Comparison of ENCODE assay signal across 8 cellular contexts in the genomic region with DNA sequence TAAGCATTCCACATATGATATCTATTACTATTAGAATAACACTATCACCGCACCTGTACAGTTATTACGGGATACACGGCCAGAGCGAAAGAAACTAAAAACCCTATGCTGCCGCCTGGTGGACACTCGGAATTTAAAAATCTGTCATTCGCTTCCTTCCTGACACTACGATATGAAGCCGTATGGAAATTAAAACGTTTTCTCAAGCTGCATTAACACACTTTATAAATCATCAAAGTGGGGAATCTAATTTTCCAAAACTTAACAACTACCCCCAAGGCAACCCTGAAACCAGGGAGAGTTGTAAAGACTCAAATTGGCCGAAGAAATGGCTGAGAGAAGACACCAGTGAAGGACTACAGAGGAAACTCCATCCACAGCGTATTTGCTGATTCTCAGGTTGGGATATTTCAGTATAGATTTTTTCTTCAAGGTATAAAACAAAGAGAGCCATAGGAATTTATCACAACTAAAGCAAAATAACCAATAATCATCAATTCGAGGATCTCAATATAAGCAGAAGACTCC. TPM values are rescaled to one million over a fixed set of nuclear protein-coding genes. Genes with fewer than 3 reads are reported as not detected.
DNase-seq lines count a peak whose midpoint lies in the region; ATAC-seq and TF ChIP-seq lines count a peak whose summit lies in the region.

No MANE protein-coding gene starts in this region.

- peak overlapping the region; percentile 44 for H3K4me2 ChIP-seq in DND-41 (ENCODE audit: insufficient read depth, low read length)
- H3K4me2 ChIP-seq in MM.1S (ENCODE audit: low read depth, low read length): peak overlapping the region; percentile 73
- H3K4me2 ChIP-seq in SU-DHL-6 (ENCODE audit: low read depth, low read length, poor library complexity, severe bottlenecking): no peak overlapping the region
- H3K4me2 ChIP-seq in hepatocyte: peak overlapping the region; percentile 63

- H3F3A ChIP-seq in MM.1S (ENCODE audit: insufficient read depth, low read length): no peaks in the 10 kb centered on the region
- H3F3A ChIP-seq in SU-DHL-6 (ENCODE audit: insufficient read depth): no peaks in the 10 kb centered on the region

- H3K9me3 ChIP-seq in DND-41 (ENCODE audit: insufficient read depth, low read length, severe bottlenecking) (no peaks in the 10 kb centered on the region), MM.1S (replicated peaks; ENCODE audit: insufficient read depth, low read length) (no peaks in the 10 kb centered on the region), SU-DHL-6 (ENCODE audit: insufficient read depth, low read length) (no peaks in the 10 kb centered on the region), hepatocyte (ENCODE audit: low read depth) (no peaks in the 10 kb centered on the region), sigmoid colon (no peaks in the 10 kb centered on the region)

- no peak for TF ChIP-seq POLR2A in sigmoid colon (IDR thresholded peaks at IDR 0.05)

- H3K36me3 ChIP-seq in DND-41 (ENCODE audit: insufficient read depth, low read length) (no peaks in the 10 kb centered on the region), MM.1S (replicated peaks; ENCODE audit: insufficient read depth, low read length) (no peaks in the 10 kb centered on the region), SU-DHL-6 (ENCODE audit: low read length) (no peaks in the 10 kb centered on the region), hepatocyte (replicated peaks; ENCODE audit: insufficient read depth, low read depth) (no peaks in the 10 kb centered on the region), sigmoid colon (no peaks in the 10 kb centered on the region)

- H3K4me1 ChIP-seq in DND-41 (ENCODE audit: insufficient read depth, low read length) (peaks cover 10% of the 10 kb centered on the region), MM.1S (ENCODE audit: low read length) (no peaks in the 10 kb centered on the region), hepatocyte (ENCODE audit: insufficient read depth) (no peaks in the 10 kb centered on the region), sigmoid colon (peaks cover 0 to 4% (median 2%) of the 10 kb centered on the region in 4 donors)

- ATAC-seq in DND-41 (ENCODE audit: insufficient read depth, low read depth) (peak; percentile 91), GM21786 (IDR thresholded peaks at IDR 0.05; ENCODE audit: unreplicated experiment) (peak; percentile 80), HG03521 (IDR thresholded peaks at IDR 0.05; ENCODE audit: unreplicated experiment) (no peak)

- no peak for TF ChIP-seq EP300 in sigmoid colon (IDR thresholded peaks at IDR 0.05)

- peak overlapping the region; percentile 57; the same call in 1 of the 2 replicates for H3K27ac ChIP-seq in DND-41 (ENCODE audit: low read length)
- H3K27ac ChIP-seq in MM.1S (ENCODE audit: low read length): no peak overlapping the region
- H3K27ac ChIP-seq in SU-DHL-6 (ENCODE audit: low read depth, low read length): no peak overlapping the region
- no peak overlapping the region for H3K27ac ChIP-seq in hepatocyte
- no peak overlapping the region for H3K27ac ChIP-seq in sigmoid colon

- WGBS in hepatocyte (ENCODE audit: low lambda C conversion rate, missing lambda C conversion rate): 29% methylated on average over 13 of the region's 13 CpGs
- 13 to 19% methylated on average over 13 of the region's 13 CpGs for WGBS in sigmoid colon, 2 donors

- H3K79me2 ChIP-seq in DND-41 (ENCODE audit: insufficient read depth, low read length) (no peaks in the 10 kb centered on the region), MM.1S (ENCODE audit: low read length) (no peaks in the 10 kb centered on the region), SU-DHL-6 (ENCODE audit: insufficient read depth, low read length) (no peaks in the 10 kb centered on the region), hepatocyte (no peaks in the 10 kb centered on the region)

- H4K20me1 ChIP-seq in DND-41 (ENCODE audit: insufficient read depth, low read length) (no peaks in the 10 kb centered on the region), MM.1S (ENCODE audit: insufficient read depth, low read length) (no peaks in the 10 kb centered on the region), SU-DHL-6 (ENCODE audit: low read depth, low read length) (no peaks in the 10 kb centered on the region), hepatocyte (ENCODE audit: insufficient read depth, poor library complexity, severe bottlenecking) (no peaks in the 10 kb centered on the region)

- intact Hi-C loops in sigmoid colon (cut with DNase I): loop anchor here (2.0 kb wide), 2 partner anchors 100 to 470 kb away; partner anchors contain the start of gene QSER1

- TF ChIP-seq CTCF in DND-41 (IDR thresholded peaks at IDR 0.05; ENCODE audit: borderline replicate concordance, extremely low read depth, low read length, poor library complexity, severe bottlenecking) (peak; percentile 84), MM.1S (IDR thresholded peaks at IDR 0.05; ENCODE audit: low read length) (peak; percentile 69), SU-DHL-6 (IDR thresholded peaks at IDR 0.05; ENCODE audit: insufficient read depth, low read length, poor library complexity, severe bottlenecking) (peak; percentile 19), hepatocyte (IDR thresholded peaks at IDR 0.05; ENCODE audit: poor library complexity) (peak; percentile 80), sigmoid colon (IDR thresholded peaks at IDR 0.05) (peak; percentile 31 to 73 (median 58))

- H3K4me3 ChIP-seq in DND-41 (ENCODE audit: low read depth in 1 of 2, low read length in 2 of 2): peak overlapping the region in 1 of 2 experiments; percentile 34; a peak in 2 of 4 replicates
- H3K4me3 ChIP-seq in MM.1S (ENCODE audit: low read length): peak overlapping the region; percentile 48
- no peak overlapping the region for H3K4me3 ChIP-seq in SU-DHL-6 (ENCODE audit: insufficient read depth, low read length, poor library complexity, severe bottlenecking)
- no peak overlapping the region for H3K4me3 ChIP-seq in hepatocyte
- peak overlapping the region in 2 of 4 donors; percentile 3 to 20 for H3K4me3 ChIP-seq in sigmoid colon

- H3K9ac ChIP-seq in DND-41 (ENCODE audit: low read depth, low read length) (peak overlapping the region; percentile 39), MM.1S (ENCODE audit: low read length) (no peak overlapping the region), SU-DHL-6 (ENCODE audit: low read length) (no peak overlapping the region)

- DNase-seq in DND-41 (peak; percentile 77), MM.1S (peak; percentile 64), hepatocyte (ENCODE audit: low spot score) (peak; percentile 66), sigmoid colon (no peak)
- peak; percentile 33 for DNase-seq in activated naive CD8-positive, alpha-beta T cell treated with anti-CD3 and anti-CD28 coated beads, Interleukin-2, amount 50 U/mL, for 16 hours (ENCODE audit: low read depth, low spot score)

- H3K9me2 ChIP-seq in MM.1S (replicated peaks; ENCODE audit: insufficient read depth, low read length): no peaks in the 10 kb centered on the region
- H3K9me2 ChIP-seq in SU-DHL-6 (replicated peaks; ENCODE audit: insufficient read depth, low read length): no peaks in the 10 kb centered on the region
- no peaks in the 10 kb centered on the region for H3K9me2 ChIP-seq in hepatocyte (replicated peaks; ENCODE audit: insufficient read depth)

- H2AFZ ChIP-seq in DND-41 (ENCODE audit: low read depth, low read length) (peak overlapping the region; percentile 79), MM.1S (ENCODE audit: low read length) (peak overlapping the region; percentile 63), SU-DHL-6 (ENCODE audit: low read depth, low read length, severe bottlenecking) (no peak overlapping the region), hepatocyte (no peak overlapping the region)

- H3K27me3 ChIP-seq in DND-41 (ENCODE audit: insufficient read depth, low read length, poor library complexity) (no peaks in the 10 kb centered on the region), MM.1S (replicated peaks; ENCODE audit: insufficient read depth, low read length) (no peaks in the 10 kb centered on the region), SU-DHL-6 (ENCODE audit: low read length) (no peaks in the 10 kb centered on the region), hepatocyte (no peaks in the 10 kb centered on the region), sigmoid colon (no peaks in the 10 kb centered on the region)

RNA-seq across cellular contexts. Expression of gene CCDC73, which starts 1.4 kb away (rescaled TPM):
- 0.03 and 0.12 TPM in 2 replicates for total RNA-seq in hepatocyte
- 0.06 TPM in 1 of 2 replicates, not detected in the other for polyA plus RNA-seq in hepatocyte
- not detected for total RNA-seq in sigmoid colon
- polyA plus RNA-seq in sigmoid colon: not detected

RNA-seq across cellular contexts. Expression of gene PRRG4, which starts 36.7 kb away (rescaled TPM):
- total RNA-seq in hepatocyte: 9.2 and 12.1 TPM in 2 replicates
- 3.0 TPM in 2 replicates for polyA plus RNA-seq in hepatocyte
- total RNA-seq in sigmoid colon: 1 to 10 TPM; 1.6 to 2.1 (median 1.7) TPM
- 1 to 10 TPM; 4.8 to 6.2 (median 5.3) TPM for polyA plus RNA-seq in sigmoid colon

Comparison
In these comparisons a context has a peak if more than half of its experiments do, and no peak if none do; other contexts are left out.
1. H2AFZ ChIP-seq: peak in DND-41 (single experiment) and MM.1S (single experiment); none in SU-DHL-6 (single experiment) and hepatocyte (single experiment).
2. CTCF ChIP-seq: peak in every context shown above with its lines; median percentile 84 in DND-41; 80 in hepatocyte; 69 in MM.1S; 58 in sigmoid colon; 19 in SU-DHL-6.